8 cellular contexts compared by ENCODE assay signal in genomic region chr19:37719111-37719926, GRCh38. TPM values are rescaled to one million over a fixed set of nuclear protein-coding genes. Genes with fewer than 3 reads are reported as not detected.
A peak's percentile ranks its signal among the peaks of the same experiment; 100 is the strongest.
DNase-seq lines count a peak whose midpoint lies in the region; ATAC-seq, FAIRE-seq and TF ChIP-seq lines count a peak whose summit lies in the region.

Gene ZNF607, minus strand, starts transcription at chr19:37719761. Its CDS starts 8,143 bp downstream, at chr19:37711618.

- H4K20me1 ChIP-seq in K562 (replicated peaks; ENCODE audit: control insufficient read depth, insufficient read depth, low read length), result no peaks in the 10 kb centered on the region

- WGBS in K562 (ENCODE audit: insufficient coverage, low coverage, missing lambda C conversion rate), result under 1% methylated on average over 49 of the region's 54 CpGs
- 0 to 1% methylated on average over 54 of the region's 54 CpGs for WGBS in sigmoid colon, 2 donors

- H3K9me1 ChIP-seq in K562 (ENCODE audit: control insufficient read depth, insufficient read depth, low read length), result no peaks in the 10 kb centered on the region

- peak within 1 kb of the TSS; percentile 94 for H2AFZ ChIP-seq in K562 (ENCODE audit: low read depth, low read length)

- DNase-seq in NCI-H146 (lab: John Stamatoyannopoulos, UW) (peak; percentile 98), T1000 (lab: John Stamatoyannopoulos, UW) (peak; percentile 83), K562 (ENCODE audit: extremely low read depth in 1 of 4, low spot score in 3 of 4) (peak; percentile 92 to 94 (median 92)), iPS DF 4.7 (ENCODE audit: extremely low read depth, low spot score) (peak; percentile 93), sigmoid colon (peak; percentile 92), NOMO-1 treated with DMSO at 0.1 percent for 48 hours (lab: John Stamatoyannopoulos, UW; ENCODE audit: unreplicated experiment) (no peak)

- no peaks in the 10 kb centered on the region for H3K9me3 ChIP-seq in K562 (replicated peaks; ENCODE audit: control insufficient read depth, insufficient read depth, low read depth, low read length)
- no peaks in the 10 kb centered on the region for H3K9me3 ChIP-seq in sigmoid colon

- BruUV-seq in K562 (replicated peaks; lab: Mats Ljungman, UMichigan), result TSS peak; percentile 78

- peak within 1 kb of the TSS; percentile 91 for H3K4me3 ChIP-seq in K562
- H3K4me3 ChIP-seq in sigmoid colon, result peak within 1 kb of the TSS; percentile 78 to 97 (median 94)

- intact Hi-C loops in K562 (cut with micrococcal nuclease), result no loop called here
- intact Hi-C loops in sigmoid colon (cut with DNase I), result loop anchor here (1.0 to 2.0 kb wide), 3 partner anchors 27 to 251 kb away; partner anchors contain the start of gene ZNF570

- peak; percentile 93 for ATAC-seq in HG02678 (IDR thresholded peaks at IDR 0.05; ENCODE audit: unreplicated experiment)
- peak; percentile 98 for ATAC-seq in K562

- no peak; a peak in 1 of 4 replicates for TF ChIP-seq RAD21 in K562 (CRISPR knock-in tag; conservative IDR thresholded peaks at IDR 0.05 in 1 of 2, IDR thresholded peaks at IDR 0.05 in 1 of 2)

- POLR2A ChIA-PET in K562 (lab: Yijun Ruan, JAX), result interaction anchor here (0.6 to 1.2 kb wide), 5 partner anchors 13 to 298 kb away, joined by 3 to 6 read pairs (median 3); partner anchors contain the start of gene ZNF573

- TF ChIP-seq CTCF in GM12872 (IDR thresholded peaks at IDR 0.05; ENCODE audit: insufficient read depth, low read depth, low read length) (peak; percentile 71), K562 (IDR thresholded peaks at IDR 0.05 in 2 of 3, conservative IDR thresholded peaks at IDR 0.05 in 1 of 3; ENCODE audit: insufficient read depth in 2 of 3, low read depth in 1 of 3, low read length in 3 of 3) (peak; percentile 64 to 81 (median 67)), sigmoid colon (IDR thresholded peaks at IDR 0.05) (peak; percentile 23 to 55 (median 50))

- H3K4me1 ChIP-seq in K562 (replicated peaks in 1 of 2; ENCODE audit: control insufficient read depth in 2 of 2, insufficient read depth in 2 of 2, low read length in 2 of 2) (peaks cover 0 to 5% of the 10 kb centered on the region in 2 experiments; a peak in 2 of 5 replicates), sigmoid colon (peaks cover 0 to 15% (median 11%) of the 10 kb centered on the region in 4 donors)

- H3K36me3 ChIP-seq in K562 (ENCODE audit: control insufficient read depth, insufficient read depth, low read length) (no peaks in the 10 kb centered on the region), sigmoid colon (peaks cover 0 to 9% (median 3%) of the 10 kb centered on the region in 4 donors)

- H3K9ac ChIP-seq in K562 (ENCODE audit: insufficient read depth in 1 of 2, low read depth in 2 of 2, low read length in 2 of 2), result peak within 1 kb of the TSS; percentile 70 to 88

- TF ChIP-seq EP300 in K562 (IDR thresholded peaks at IDR 0.05; ENCODE audit: low read length) (no peak), sigmoid colon (IDR thresholded peaks at IDR 0.05) (no peak)

- H3K27me3 ChIP-seq in K562 (ENCODE audit: control insufficient read depth in 2 of 2, insufficient read depth in 2 of 2, low read length in 2 of 2) (no peaks in the 10 kb centered on the region), sigmoid colon (no peaks in the 10 kb centered on the region)

- H3K4me2 ChIP-seq in K562 (ENCODE audit: insufficient read depth, low read length), result peak within 1 kb of the TSS; percentile 95

- TF ChIP-seq POLR2A in K562 (conservative IDR thresholded peaks at IDR 0.05) (peak; percentile 79), sigmoid colon (IDR thresholded peaks at IDR 0.05) (peak; percentile 38 to 60)

- peak within 1 kb of the TSS; percentile 80; the same call in 2 of the 3 replicates for H3K27ac ChIP-seq in K562 (ENCODE audit: extremely low read depth, low read depth, low read length)
- peak within 1 kb of the TSS; percentile 84 to 92 (median 87) for H3K27ac ChIP-seq in sigmoid colon

- CTCF ChIA-PET in K562 (lab: Yijun Ruan, JAX; ENCODE audit: low intra/inter-chr PET ratio), result no interaction called here

- H3K79me2 ChIP-seq in K562 (ENCODE audit: control insufficient read depth, insufficient read depth, low read length), result peaks cover 15% of the 10 kb centered on the region

- in situ Hi-C loops in K562 (cut with MboI), result no loop called here

- peak; percentile 88 for FAIRE-seq in K562 (lab: Jason Lieb, UNC)

TF ChIP-seq in K562, 482 proteins besides CTCF, POLR2A, EP300 and RAD21 (continues in another document):
- TF ChIP-seq GTF2F1 (IDR thresholded peaks at IDR 0.05; ENCODE audit: low read depth, low read length) (no peak), PRPF4 (IDR thresholded peaks at IDR 0.05; ENCODE audit: insufficient read depth, low read depth, low read length, poor library complexity, severe bottlenecking) (no peak), ZSCAN32 (CRISPR knock-in tag; IDR thresholded peaks at IDR 0.05) (no peak), RBFOX2 (IDR thresholded peaks at IDR 0.05; ENCODE audit: low read depth, low read length) (peak; percentile 74), CC2D1A (IDR thresholded peaks at IDR 0.05) (no peak), E2F1 (CRISPR knock-in tag; IDR thresholded peaks at IDR 0.05) (peak; percentile 17; the same call in 1 of the 2 replicates), ZNF316 (IDR thresholded peaks at IDR 0.05) (no peak), AFF4 (CRISPR knock-in tag; IDR thresholded peaks at IDR 0.05) (no peak), CHD4 (IDR thresholded peaks at IDR 0.05; ENCODE audit: insufficient read depth, insufficient replicate concordance, low read depth, low read length, poor library complexity, severe bottlenecking) (no peak)

RNA-seq across cellular contexts. Expression of gene ZNF607, which starts in this region (rescaled TPM):
- 3.2 and 7.5 TPM in 2 replicates for total RNA-seq in K562 (2011; cell fraction: chromatin; rRNA removed; ENCODE audit: low replicate concordance)
- 3.2 and 3.3 TPM in 2 replicates for total RNA-seq in K562 (2011; cell fraction: nucleolus; rRNA removed)
- 4.8 and 6.3 TPM in 2 replicates for total RNA-seq in K562 (2011; cell fraction: nucleoplasm; rRNA removed)
- total RNA-seq in K562 (2014; rRNA removed) (2.4 and 2.7 TPM in 2 replicates), K562 (2014; rRNA removed; fragmentation: Illumina TruSeq; extraction: Trizol) (3.6 and 3.9 TPM in 2 replicates), K562 (2015; rRNA removed; fragmentation: Illumina TruSeq; extraction: Trizol) (3.7 and 3.8 TPM in 2 replicates), K562 (2021) (5.1 and 5.7 TPM in 2 replicates), sigmoid colon (1 to 10 TPM; 3.7 to 7.2 (median 4.8) TPM)
- polyA plus RNA-seq in K562 (2011; rRNA removed) (0.91 and 4.3 TPM in 2 replicates), K562 (2014; fragmentation: Illumina TruSeq; extraction: Trizol) (3.0 and 3.2 TPM in 2 replicates), K562 (2014; fragmentation: Nextera tagmentation; extraction: Ambion mirVana) (under 1 TPM; 0.65 to 0.96 TPM), K562 (2014; rRNA removed) (3.1 and 4.3 TPM in 2 replicates), sigmoid colon (1 to 10 TPM in 1 of 3 donors, under 1 TPM in 2; 0.60 to 2.6 (median 0.92) TPM)
- polyA plus RNA-seq in K562 (2011; cell fraction: cytosol; rRNA removed), result 0.46 and 1.9 TPM in 2 replicates
- polyA plus RNA-seq in K562 (2011; cell fraction: nucleus; rRNA removed), result 1.5 and 5.6 TPM in 2 replicates
- 2.5 and 3.4 TPM in 2 replicates for polyA plus RNA-seq in K562 (2012)
- 2.1 and 6.3 TPM in 2 replicates for polyA minus RNA-seq in K562 (2011; rRNA and poly(A)+ RNA removed)
- 0.91 and 2.9 TPM in 2 replicates for polyA minus RNA-seq in K562 (2011; cell fraction: cytosol; rRNA and poly(A)+ RNA removed)
- polyA minus RNA-seq in K562 (2011; cell fraction: nucleus; rRNA and poly(A)+ RNA removed), result 0.78 and 1.9 TPM in 2 replicates
